In the genomic region with DNA sequence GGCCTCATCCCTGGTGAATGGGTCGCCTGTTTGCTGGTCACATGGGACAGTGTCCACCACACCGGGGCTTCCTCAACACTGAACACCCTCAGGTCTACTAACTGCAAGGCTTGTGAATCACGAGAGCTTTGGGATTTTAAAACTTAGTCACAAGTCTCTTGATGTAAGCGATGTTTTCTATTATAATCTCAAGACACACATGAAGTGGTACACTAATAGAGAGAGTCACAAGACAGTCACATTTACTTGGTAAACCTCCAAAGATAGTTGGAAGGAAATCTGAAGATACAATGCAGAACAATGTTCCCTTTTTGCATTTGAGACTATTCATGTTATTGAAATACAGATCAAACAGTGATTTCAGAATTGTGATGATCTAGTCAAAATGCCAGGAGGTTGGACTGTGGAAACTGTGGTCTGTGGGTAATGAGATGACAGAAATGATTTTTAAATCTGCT, we compare ENCODE assay signal across 25 cellular contexts.
DNase-seq lines count a peak whose midpoint lies in the region; ATAC-seq, FAIRE-seq and TF ChIP-seq lines count a peak whose summit lies in the region.
"Had no signal": no experiment of that assay in that cellular context is flagged by ENCODE, and none has a peak within 500 bp of the region (broad histone marks: within the 10 kb centered on the region; RNA-seq: fewer than 3 reads in every experiment).

No MANE protein-coding gene starts in this region.

- H3K23ac ChIP-seq in mesenchymal stem cell (ENCODE audit: low read length in 2 of 2) = no peak overlapping the region

- no peaks in the 10 kb centered on the region for H3K27me3 Mint-ChIP-seq in activated CD4-positive, alpha-beta memory T cell treated with anti-CD3 and anti-CD28 coated beads for 36 hours
- H3K27me3 Mint-ChIP-seq in activated CD4-positive, alpha-beta memory T cell treated with anti-CD3 and anti-CD28 coated beads, Interleukin-2, amount 10 ng/mL, durations not matched to agents 7 days and 5 days = no peaks in the 10 kb centered on the region
- no peaks in the 10 kb centered on the region for H3K27me3 Mint-ChIP-seq in activated T-helper 17 cell treated with anti-CD3 and anti-CD28 coated beads, Interleukin-2, amount 50 U/mL, for 72 hours
- no peaks in the 10 kb centered on the region for H3K27me3 Mint-ChIP-seq in stimulated activated naive CD8-positive, alpha-beta T cell treated with anti-CD3 and anti-CD28 coated beads, Interleukin-15, amount 100 ng/mL, for 72 hours
- H3K27me3 Mint-ChIP-seq in nephron progenitor cell (ENCODE audit: low read depth, poor library complexity) = no peaks in the 10 kb centered on the region
- H3K27me3 Mint-ChIP-seq: activated naive CD8-positive, alpha-beta T cell; CD4-positive, alpha-beta memory T cell; dendritic cell treated with granulocyte-macrophage colony-stimulating factor and Interleukin-4, amounts not matched to agents 40 ng/mL and 50 ng/mL, for 4 days had no signal

- TF ChIP-seq CTCF in nephron progenitor cell (IDR thresholded peaks at IDR 0.05) = no peak
- no peak for TF ChIP-seq CTCF in dorsolateral prefrontal cortex (IDR thresholded peaks at IDR 0.05 in 54 of 56, conservative IDR thresholded peaks at IDR 0.05 in 2 of 56; ENCODE audit: low read depth in 1 of 56, partially characterized antibody in 56 of 56)

- H3K9me3 ChIP-seq in mesenchymal stem cell (ENCODE audit: control insufficient read depth, low read length) = no peaks in the 10 kb centered on the region
- H3K9me3 ChIP-seq: prostate gland, SK-N-SH, tibial artery had no signal

- no peak overlapping the region for H3K27ac Mint-ChIP-seq in activated CD4-positive, alpha-beta memory T cell treated with anti-CD3 and anti-CD28 coated beads for 36 hours
- H3K27ac Mint-ChIP-seq in activated CD4-positive, alpha-beta memory T cell treated with anti-CD3 and anti-CD28 coated beads, Interleukin-2, amount 10 ng/mL, durations not matched to agents 7 days and 5 days = no peak overlapping the region
- no peak overlapping the region for H3K27ac Mint-ChIP-seq in activated T-helper 17 cell treated with anti-CD3 and anti-CD28 coated beads, Interleukin-2, amount 50 U/mL, for 72 hours
- no peak overlapping the region for H3K27ac Mint-ChIP-seq in stimulated activated naive CD8-positive, alpha-beta T cell treated with anti-CD3 and anti-CD28 coated beads, Interleukin-15, amount 100 ng/mL, for 72 hours
- H3K27ac Mint-ChIP-seq in nephron progenitor cell = no peak overlapping the region
- H3K27ac Mint-ChIP-seq: activated naive CD8-positive, alpha-beta T cell; dendritic cell treated with granulocyte-macrophage colony-stimulating factor and Interleukin-4, amounts not matched to agents 40 ng/mL and 50 ng/mL, for 4 days; WTC11 had no signal

- no peak for FAIRE-seq in frontal cortex (lab: Jason Lieb, UNC)
- FAIRE-seq: astrocyte, GM18507 had no signal

- no peak overlapping the region for H3K4me2 ChIP-seq in mesenchymal stem cell (ENCODE audit: low read length, poor library complexity, severe bottlenecking)
- H3K4me2 ChIP-seq: SK-N-SH had no signal

- no peak overlapping the region for H3K4me3 ChIP-seq in mesenchymal stem cell (ENCODE audit: insufficient read depth in 1 of 2, low read depth in 1 of 2, low read length in 2 of 2)
- no peak overlapping the region for H3K4me3 ChIP-seq in dorsolateral prefrontal cortex
- H3K4me3 ChIP-seq: prostate gland, skin epidermis, tibial artery had no signal

- peak overlapping the region in 1 of 2 experiments; percentile 26 for H3K14ac ChIP-seq in mesenchymal stem cell (ENCODE audit: low read length in 2 of 2)

- H3K36me3 Mint-ChIP-seq in activated CD4-positive, alpha-beta memory T cell treated with anti-CD3 and anti-CD28 coated beads for 36 hours = no peaks in the 10 kb centered on the region
- H3K36me3 Mint-ChIP-seq in activated CD4-positive, alpha-beta memory T cell treated with anti-CD3 and anti-CD28 coated beads, Interleukin-2, amount 10 ng/mL, durations not matched to agents 7 days and 5 days (ENCODE audit: low read depth) = no peaks in the 10 kb centered on the region
- H3K36me3 Mint-ChIP-seq in activated T-helper 17 cell treated with anti-CD3 and anti-CD28 coated beads, Interleukin-2, amount 50 U/mL, for 72 hours (ENCODE audit: low read depth) = no peaks in the 10 kb centered on the region
- H3K36me3 Mint-ChIP-seq in nephron progenitor cell (ENCODE audit: low read depth) = no peaks in the 10 kb centered on the region
- H3K36me3 Mint-ChIP-seq: activated naive CD8-positive, alpha-beta T cell; WTC11 had no signal

- no peaks in the 10 kb centered on the region for H3K79me1 ChIP-seq in mesenchymal stem cell (replicated peaks; ENCODE audit: low read length, poor library complexity, severe bottlenecking)

- H3K9ac ChIP-seq in mesenchymal stem cell (ENCODE audit: low read length) = peak overlapping the region; percentile 51
- H3K9ac ChIP-seq: SK-N-SH had no signal

- H2AK5ac ChIP-seq in mesenchymal stem cell (ENCODE audit: low read length, severe bottlenecking) = no peak overlapping the region

- no peak overlapping the region for H2AFZ ChIP-seq in mesenchymal stem cell (ENCODE audit: low read depth, low read length)

- ATAC-seq in activated T-helper 17 cell treated with anti-CD3 and anti-CD28 coated beads, Interleukin-2, amount 50 U/mL, for 72 hours (replicated peaks) = peak; percentile 61
- ATAC-seq in stimulated activated naive CD8-positive, alpha-beta T cell treated with anti-CD3 and anti-CD28 coated beads, Interleukin-15, amount 100 ng/mL, for 72 hours = peak; percentile 27
- ATAC-seq: WTC11 had no signal

- no peaks in the 10 kb centered on the region for H3K9me3 Mint-ChIP-seq in activated CD4-positive, alpha-beta memory T cell treated with anti-CD3 and anti-CD28 coated beads for 36 hours
- H3K9me3 Mint-ChIP-seq in activated CD4-positive, alpha-beta memory T cell treated with anti-CD3 and anti-CD28 coated beads, Interleukin-2, amount 10 ng/mL, durations not matched to agents 7 days and 5 days = no peaks in the 10 kb centered on the region
- H3K9me3 Mint-ChIP-seq in activated T-helper 17 cell treated with anti-CD3 and anti-CD28 coated beads, Interleukin-2, amount 50 U/mL, for 72 hours = no peaks in the 10 kb centered on the region
- H3K9me3 Mint-ChIP-seq in stimulated activated naive CD8-positive, alpha-beta T cell treated with anti-CD3 and anti-CD28 coated beads, Interleukin-15, amount 100 ng/mL, for 72 hours = peaks cover 5 to 11% of the 10 kb centered on the region in 2 donors
- H3K9me3 Mint-ChIP-seq in nephron progenitor cell = peaks cover 4% of the 10 kb centered on the region
- H3K9me3 Mint-ChIP-seq: dendritic cell treated with granulocyte-macrophage colony-stimulating factor and Interleukin-4, amounts not matched to agents 40 ng/mL and 50 ng/mL, for 4 days; WTC11 had no signal

- no peak overlapping the region for H2BK15ac ChIP-seq in mesenchymal stem cell (ENCODE audit: low read depth, poor library complexity, severe bottlenecking)

- H4K91ac ChIP-seq in mesenchymal stem cell (ENCODE audit: low read length) = no peak overlapping the region

- intact Hi-C loops in activated CD4-positive, alpha-beta memory T cell treated with anti-CD3 and anti-CD28 coated beads for 36 hours (cut with micrococcal nuclease) = no loop called here
- intact Hi-C loops in dorsolateral prefrontal cortex (cut with DNase I) = no loop called here

- POLR2A ChIA-PET in activated CD4-positive, alpha-beta memory T cell treated with anti-CD3 and anti-CD28 coated beads for 36 hours (lab: Charles Lee) = no interaction called here
- POLR2A ChIA-PET in activated CD4-positive, alpha-beta memory T cell treated with anti-CD3 and anti-CD28 coated beads, Interleukin-2, amount 10 ng/mL, durations not matched to agents 7 days and 5 days (lab: Charles Lee) = no interaction called here

- H3K4me3 Mint-ChIP-seq in activated CD4-positive, alpha-beta memory T cell treated with anti-CD3 and anti-CD28 coated beads for 36 hours = no peak overlapping the region
- no peak overlapping the region for H3K4me3 Mint-ChIP-seq in activated CD4-positive, alpha-beta memory T cell treated with anti-CD3 and anti-CD28 coated beads, Interleukin-2, amount 10 ng/mL, durations not matched to agents 7 days and 5 days
- H3K4me3 Mint-ChIP-seq in activated T-helper 17 cell treated with anti-CD3 and anti-CD28 coated beads, Interleukin-2, amount 50 U/mL, for 72 hours = no peak overlapping the region
- no peak overlapping the region for H3K4me3 Mint-ChIP-seq in stimulated activated naive CD8-positive, alpha-beta T cell treated with anti-CD3 and anti-CD28 coated beads, Interleukin-15, amount 100 ng/mL, for 72 hours
- no peak overlapping the region for H3K4me3 Mint-ChIP-seq in nephron progenitor cell
- H3K4me3 Mint-ChIP-seq: activated naive CD8-positive, alpha-beta T cell; CD4-positive, alpha-beta memory T cell; dendritic cell treated with granulocyte-macrophage colony-stimulating factor and Interleukin-4, amounts not matched to agents 40 ng/mL and 50 ng/mL, for 4 days; WTC11 had no signal

- no peaks in the 10 kb centered on the region for H3K36me3 ChIP-seq in mesenchymal stem cell (ENCODE audit: control insufficient read depth in 1 of 2, insufficient read depth in 2 of 2, low read depth in 1 of 2, low read length in 2 of 2)
- H3K36me3 ChIP-seq: prostate gland, tibial artery had no signal

- H4K8ac ChIP-seq in mesenchymal stem cell (ENCODE audit: low read length) = no peak overlapping the region

- H2BK120ac ChIP-seq in mesenchymal stem cell (ENCODE audit: low read depth, low read length) = no peak overlapping the region

- peak overlapping the region in 1 of 2 experiments; percentile 68 for H3K18ac ChIP-seq in mesenchymal stem cell (ENCODE audit: low read depth in 1 of 2, low read length in 2 of 2)

- no peak overlapping the region for H3K4ac ChIP-seq in mesenchymal stem cell (ENCODE audit: low read depth in 1 of 2, low read length in 2 of 2)

- H3K27me3 ChIP-seq in mesenchymal stem cell (ENCODE audit: control insufficient read depth in 1 of 2, insufficient read depth in 1 of 2, low read length in 2 of 2) = no peaks in the 10 kb centered on the region
- H3K27me3 ChIP-seq in dorsolateral prefrontal cortex = no peaks in the 10 kb centered on the region
- H3K27me3 ChIP-seq: tibial artery had no signal

- H2BK12ac ChIP-seq in mesenchymal stem cell (ENCODE audit: low read length in 2 of 2) = peak overlapping the region in 1 of 2 experiments; percentile 54

- CTCF ChIA-PET in activated CD4-positive, alpha-beta memory T cell treated with anti-CD3 and anti-CD28 coated beads for 36 hours (lab: Charles Lee) = no interaction called here
- CTCF ChIA-PET in activated CD4-positive, alpha-beta memory T cell treated with anti-CD3 and anti-CD28 coated beads, Interleukin-2, amount 10 ng/mL, durations not matched to agents 7 days and 5 days (lab: Charles Lee) = no interaction called here

- H2BK5ac ChIP-seq in mesenchymal stem cell (ENCODE audit: low read depth, low read length, poor library complexity, severe bottlenecking) = no peak overlapping the region

- H3K4me1 Mint-ChIP-seq in activated CD4-positive, alpha-beta memory T cell treated with anti-CD3 and anti-CD28 coated beads for 36 hours (ENCODE audit: low read depth) = peaks cover 18% of the 10 kb centered on the region
- peaks cover 15% of the 10 kb centered on the region for H3K4me1 Mint-ChIP-seq in activated CD4-positive, alpha-beta memory T cell treated with anti-CD3 and anti-CD28 coated beads, Interleukin-2, amount 10 ng/mL, durations not matched to agents 7 days and 5 days
- H3K4me1 Mint-ChIP-seq in activated T-helper 17 cell treated with anti-CD3 and anti-CD28 coated beads, Interleukin-2, amount 50 U/mL, for 72 hours = peaks cover 16% of the 10 kb centered on the region
- peaks cover 32% of the 10 kb centered on the region for H3K4me1 Mint-ChIP-seq in stimulated activated naive CD8-positive, alpha-beta T cell treated with anti-CD3 and anti-CD28 coated beads, Interleukin-15, amount 100 ng/mL, for 72 hours
- H3K4me1 Mint-ChIP-seq in nephron progenitor cell = peaks cover under 1% of the 10 kb centered on the region

- 100% methylated on average over 1 of the region's 4 CpGs for WGBS in mesenchymal stem cell

- peak; percentile 22 for DNase-seq in activated CD4-positive, alpha-beta memory T cell treated with anti-CD3 and anti-CD28 coated beads for 36 hours
- no peak for DNase-seq in activated CD4-positive, alpha-beta memory T cell treated with anti-CD3 and anti-CD28 coated beads, Interleukin-2, amount 10 ng/mL, durations not matched to agents 7 days and 5 days
- DNase-seq in mesenchymal stem cell (no peak), nephron progenitor cell (no peak), dorsolateral prefrontal cortex (no peak), frontal cortex (ENCODE audit: low spot score in 2 of 2) (no peak)
- DNase-seq in stimulated activated naive CD8-positive, alpha-beta T cell treated with anti-CD3 and anti-CD28 coated beads, Interleukin-15, amount 100 ng/mL, for 72 hours = no peak
- DNase-seq: CD4-positive, alpha-beta memory T cell; DMS153; NCI-H1092; NCI-H187; NCI-H2227 treated with DMSO at 0.1 percent for 48 hours; NCI-H69; SK-N-SH; stimulated activated naive CD4-positive, alpha-beta T cell treated with Interleukin-2 at 50 U/mL for 16 hours; T1000; tibial artery had no signal

- H3K27ac ChIP-seq in mesenchymal stem cell (ENCODE audit: low read length, poor library complexity, severe bottlenecking) = no peak overlapping the region
- H3K27ac ChIP-seq in dorsolateral prefrontal cortex = no peak overlapping the region
- H3K27ac ChIP-seq: prostate gland, tibial artery had no signal

- H3K4me1 ChIP-seq in mesenchymal stem cell (ENCODE audit: control insufficient read depth, insufficient read depth, low read depth, low read length) = peaks cover 1% of the 10 kb centered on the region
- H3K4me1 ChIP-seq: prostate gland had no signal
